ENCODE assay signal across 12 cellular contexts in the genomic region with DNA sequence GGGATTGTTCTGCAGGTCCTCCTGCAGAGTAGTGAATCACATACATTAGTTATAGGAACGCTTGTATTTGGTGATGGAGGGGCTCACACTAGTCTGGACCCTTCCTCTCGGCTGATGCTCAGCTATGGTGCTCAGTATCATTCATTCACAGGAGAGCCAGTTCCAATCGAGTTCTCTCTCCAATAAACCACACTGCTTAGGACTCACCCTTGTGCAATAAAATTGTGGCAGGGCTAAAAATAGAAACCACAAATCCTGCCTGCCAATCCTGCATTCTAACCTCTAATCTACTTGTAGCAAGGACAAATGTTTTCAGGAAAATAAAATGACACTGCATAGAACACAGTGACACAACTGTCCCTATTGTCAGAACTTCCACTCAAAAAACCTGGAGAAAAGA.
DNase-seq lines count a peak whose midpoint lies in the region; ATAC-seq, FAIRE-seq and TF ChIP-seq lines count a peak whose summit lies in the region.
"Had no signal": no experiment of that assay in that cellular context is flagged by ENCODE, and none has a peak within 500 bp of the region (broad histone marks: within the 10 kb centered on the region; RNA-seq: fewer than 3 reads in every experiment).

No MANE protein-coding gene starts in this region.

- no peak for TF ChIP-seq CTCF in fibroblast of villous mesenchyme (IDR thresholded peaks at IDR 0.05; ENCODE audit: insufficient read depth, low read depth, low read length)
- no peak for TF ChIP-seq CTCF in gastrocnemius medialis (IDR thresholded peaks at IDR 0.05 in 4 of 5, conservative IDR thresholded peaks at IDR 0.05 in 1 of 5)
- TF ChIP-seq CTCF in coronary artery (IDR thresholded peaks at IDR 0.05), result no peak

- peak; percentile 82 to 87 for ATAC-seq in gastrocnemius medialis
- no peak for ATAC-seq in GM18868 (IDR thresholded peaks at IDR 0.05; ENCODE audit: unreplicated experiment)

- peaks cover 31 to 39% of the 10 kb centered on the region in 2 donors for H3K4me1 ChIP-seq in gastrocnemius medialis

- H3K9me3 ChIP-seq in gastrocnemius medialis, result no peaks in the 10 kb centered on the region
- H3K9me3 ChIP-seq: uterus had no signal

- H3K4me3 ChIP-seq in fibroblast of villous mesenchyme (ENCODE audit: low read depth, low read length) (no peak overlapping the region), gastrocnemius medialis (no peak overlapping the region), H7 (ENCODE audit: insufficient read depth, low read depth, low read length) (no peak overlapping the region), coronary artery (no peak overlapping the region)
- H3K4me3 ChIP-seq: uterus had no signal

- no peak for TF ChIP-seq POLR2A in gastrocnemius medialis (IDR thresholded peaks at IDR 0.05)

- intact Hi-C loops in gastrocnemius medialis (cut with DNase I; ENCODE audit: low total_unique reads), result no loop called here
- intact Hi-C loops in posterior vena cava (cut with DNase I), result no loop called here

- H3K36me3 ChIP-seq in gastrocnemius medialis (no peaks in the 10 kb centered on the region), H7 (replicated peaks; ENCODE audit: control insufficient read depth, insufficient read depth, low read length) (no peaks in the 10 kb centered on the region)
- H3K36me3 ChIP-seq: uterus had no signal

- DNase-seq in HuH-7 (ENCODE audit: low spot score) (peak; percentile 19), RCC 7860 (ENCODE audit: low spot score) (peak; percentile 46), fibroblast of villous mesenchyme (ENCODE audit: low read depth) (peak; percentile 13), gastrocnemius medialis (peak; percentile 40 to 41), posterior vena cava (ENCODE audit: low spot score) (no peak), H7 (no peak), coronary artery (ENCODE audit: low spot score) (no peak)
- DNase-seq: cerebellar nuclear complex, NCI-H524 treated with DMSO at 0.1 percent for 48 hours, uterus had no signal

- H3K27ac ChIP-seq in gastrocnemius medialis (peak overlapping the region in 3 of 4 donors; percentile 11 to 32 (median 23)), coronary artery (peak overlapping the region in 1 of 2 donors; percentile 13)
- H3K27ac ChIP-seq: uterus had no signal

- in situ Hi-C loops in gastrocnemius medialis (cut with MboI; ENCODE audit: low sequenced_read_pairs in 4 of 4), result no loop called here

- H3K27me3 ChIP-seq in gastrocnemius medialis (no peaks in the 10 kb centered on the region), H7 (ENCODE audit: control insufficient read depth, insufficient read depth, low read length) (no peaks in the 10 kb centered on the region)
- H3K27me3 ChIP-seq: uterus had no signal

- peak; percentile 60 for FAIRE-seq in RCC 7860 (lab: Jason Lieb, UNC)
- FAIRE-seq: D721Med had no signal

Comparison
In these comparisons a context has a peak if more than half of its experiments do, and no peak if none do; other contexts are left out.
1. DNase-seq: peak in HuH-7 (single experiment), RCC 7860 (single experiment), fibroblast of villous mesenchyme (single experiment) and gastrocnemius medialis (2 of 2); none in posterior vena cava (single experiment), H7 (single experiment) and coronary artery (single experiment).